In genomic region chr16:68492501-68493411, GRCh38 we compare ENCODE assay signal across 19 cellular contexts. TPM values are rescaled to one million over a fixed set of nuclear protein-coding genes. Genes with fewer than 3 reads are reported as not detected.
DNase-seq lines count a peak whose midpoint lies in the region; ATAC-seq and TF ChIP-seq lines count a peak whose summit lies in the region.
"Had no signal": no experiment of that assay in that cellular context is flagged by ENCODE, and none has a peak within 500 bp of the region (broad histone marks: within the 10 kb centered on the region; RNA-seq: fewer than 3 reads in every experiment).

No MANE protein-coding gene starts in this region.

- H3K4me3 ChIP-seq in Peyer's patch (peak overlapping the region in 2 of 4 donors; percentile 27 to 37), liver (ENCODE audit: low read depth in 1 of 3, low read length in 3 of 3) (no peak overlapping the region)
- H3K4me3 ChIP-seq: esophagus muscularis mucosa, GM23248, thoracic aorta had no signal

- 76% methylated on average over 6 of the region's 6 CpGs for WGBS in liver

- TF ChIP-seq CTCF in Peyer's patch (IDR thresholded peaks at IDR 0.05) (no peak), liver (IDR thresholded peaks at IDR 0.05; ENCODE audit: low read depth, low read length, missing input control) (no peak)

- H3K4me3 Mint-ChIP-seq in stimulated activated naive B cell treated with anti-CD40 and anti-IgM and Interleukin-4, amounts not matched to agents 10 μg/mL and 1 μg/mL and 100 μg/mL, for 72 hours, result no peak overlapping the region
- H3K4me3 Mint-ChIP-seq: activated CD4-positive, alpha-beta memory T cell treated with anti-CD3 and anti-CD28 coated beads, Interleukin-2, amount 10 ng/mL, durations not matched to agents 7 days and 5 days; activated naive CD8-positive, alpha-beta T cell; brain had no signal

- H3K27me3 ChIP-seq in Peyer's patch (no peaks in the 10 kb centered on the region), liver (ENCODE audit: control insufficient read depth in 4 of 4, insufficient read depth in 4 of 4, low read length in 3 of 4) (no peaks in the 10 kb centered on the region)

- peaks cover 0 to 3% of the 10 kb centered on the region in 2 donors for H3K36me3 Mint-ChIP-seq in stimulated activated naive B cell treated with anti-CD40 and anti-IgM and Interleukin-4, amounts not matched to agents 10 μg/mL and 1 μg/mL and 100 μg/mL, for 72 hours
- H3K36me3 Mint-ChIP-seq: activated naive CD8-positive, alpha-beta T cell; brain had no signal

- peaks cover 0 to 32% (median 6%) of the 10 kb centered on the region in 4 donors for H3K4me1 ChIP-seq in Peyer's patch
- peaks cover 0 to 17% (median 4%) of the 10 kb centered on the region in 4 donors for H3K4me1 ChIP-seq in liver (ENCODE audit: control insufficient read depth in 4 of 4, insufficient read depth in 4 of 4, low read length in 3 of 4)
- H3K4me1 ChIP-seq: esophagus muscularis mucosa had no signal

- H3K27me3 Mint-ChIP-seq in stimulated activated naive B cell treated with anti-CD40 and anti-IgM and Interleukin-4, amounts not matched to agents 10 μg/mL and 1 μg/mL and 100 μg/mL, for 72 hours, result peaks cover 0 to 4% of the 10 kb centered on the region in 2 donors
- H3K27me3 Mint-ChIP-seq: activated naive CD8-positive, alpha-beta T cell; brain had no signal

- ATAC-seq in stimulated activated naive B cell treated with anti-CD40 and anti-IgM and Interleukin-4, amounts not matched to agents 10 μg/mL and 1 μg/mL and 100 μg/mL, for 72 hours (replicated peaks), result no peak
- ATAC-seq in HG03097 (IDR thresholded peaks at IDR 0.05; ENCODE audit: low FRiP score, unreplicated experiment) (no peak), HG02884 (IDR thresholded peaks at IDR 0.05; ENCODE audit: unreplicated experiment) (no peak), HG03135 (IDR thresholded peaks at IDR 0.05; ENCODE audit: unreplicated experiment) (no peak)

- no peaks in the 10 kb centered on the region for H3K9me3 ChIP-seq in Peyer's patch
- no peaks in the 10 kb centered on the region for H3K9me3 ChIP-seq in liver (ENCODE audit: control insufficient read depth in 4 of 4, low read length in 3 of 4)
- H3K9me3 ChIP-seq: esophagus muscularis mucosa, thoracic aorta had no signal

- no peak for TF ChIP-seq RAD21 in liver (IDR thresholded peaks at IDR 0.05)

- H3K36me3 ChIP-seq in Peyer's patch, result no peaks in the 10 kb centered on the region
- H3K36me3 ChIP-seq in liver (ENCODE audit: control insufficient read depth in 4 of 4, insufficient read depth in 3 of 4, low read depth in 1 of 4, low read length in 3 of 4), result no peaks in the 10 kb centered on the region
- H3K36me3 ChIP-seq: esophagus muscularis mucosa, thoracic aorta had no signal

- H3K27ac ChIP-seq in Peyer's patch (peak overlapping the region in 3 of 4 donors; percentile 66 to 95 (median 89)), liver (ENCODE audit: low read depth in 1 of 2, low read length in 2 of 2) (no peak overlapping the region)
- H3K27ac ChIP-seq: 22Rv1, esophagus muscularis mucosa, GM23248, thoracic aorta had no signal

- H3K9me3 Mint-ChIP-seq in stimulated activated naive B cell treated with anti-CD40 and anti-IgM and Interleukin-4, amounts not matched to agents 10 μg/mL and 1 μg/mL and 100 μg/mL, for 72 hours, result peaks cover 2 to 3% of the 10 kb centered on the region in 2 donors
- H3K9me3 Mint-ChIP-seq: activated CD4-positive, alpha-beta memory T cell treated with anti-CD3 and anti-CD28 coated beads, Interleukin-2, amount 10 ng/mL, durations not matched to agents 7 days and 5 days had no signal

- no peak overlapping the region for H3K9ac ChIP-seq in liver (ENCODE audit: low read depth in 1 of 2, low read length in 2 of 2)
- H3K9ac ChIP-seq: GM23248 had no signal

- peak; percentile 68 for DNase-seq in NCI-H1436 (lab: John Stamatoyannopoulos, UW)
- DNase-seq in NCI-H1436 treated with DMSO at 0.1 percent for 48 hours (lab: John Stamatoyannopoulos, UW), result no peak
- DNase-seq in Peyer's patch, result peak in 2 of 3 donors; percentile 90 to 92
- DNase-seq in stimulated activated naive B cell treated with anti-CD40 and anti-IgM and Interleukin-4, amounts not matched to agents 10 μg/mL and 1 μg/mL and 100 μg/mL, for 72 hours, result no peak
- DNase-seq: activated CD4-positive, alpha-beta memory T cell treated with anti-CD3 and anti-CD28 coated beads, Interleukin-2, amount 10 ng/mL, durations not matched to agents 7 days and 5 days; activated T-cell treated with anti-CD3 and anti-CD28 coated beads, Interleukin-2, amount 50 U/mL, for 48 hours; DMS153; GM23248; head of caudate nucleus had no signal

- TF ChIP-seq POLR2A in Peyer's patch (IDR thresholded peaks at IDR 0.05), result peak; percentile 29 to 59

- H3K27ac Mint-ChIP-seq in stimulated activated naive B cell treated with anti-CD40 and anti-IgM and Interleukin-4, amounts not matched to agents 10 μg/mL and 1 μg/mL and 100 μg/mL, for 72 hours, result peak overlapping the region; percentile 65
- H3K27ac Mint-ChIP-seq: activated CD4-positive, alpha-beta memory T cell treated with anti-CD3 and anti-CD28 coated beads, Interleukin-2, amount 10 ng/mL, durations not matched to agents 7 days and 5 days; activated naive CD8-positive, alpha-beta T cell; brain had no signal

- H3K4me1 Mint-ChIP-seq in stimulated activated naive B cell treated with anti-CD40 and anti-IgM and Interleukin-4, amounts not matched to agents 10 μg/mL and 1 μg/mL and 100 μg/mL, for 72 hours, result peaks cover 17 to 28% of the 10 kb centered on the region in 2 donors
- H3K4me1 Mint-ChIP-seq: activated CD4-positive, alpha-beta memory T cell treated with anti-CD3 and anti-CD28 coated beads, Interleukin-2, amount 10 ng/mL, durations not matched to agents 7 days and 5 days had no signal

TF ChIP-seq in liver, 16 proteins besides CTCF, POLR2A, EP300 and RAD21:
- TF ChIP-seq, protein P1, sequence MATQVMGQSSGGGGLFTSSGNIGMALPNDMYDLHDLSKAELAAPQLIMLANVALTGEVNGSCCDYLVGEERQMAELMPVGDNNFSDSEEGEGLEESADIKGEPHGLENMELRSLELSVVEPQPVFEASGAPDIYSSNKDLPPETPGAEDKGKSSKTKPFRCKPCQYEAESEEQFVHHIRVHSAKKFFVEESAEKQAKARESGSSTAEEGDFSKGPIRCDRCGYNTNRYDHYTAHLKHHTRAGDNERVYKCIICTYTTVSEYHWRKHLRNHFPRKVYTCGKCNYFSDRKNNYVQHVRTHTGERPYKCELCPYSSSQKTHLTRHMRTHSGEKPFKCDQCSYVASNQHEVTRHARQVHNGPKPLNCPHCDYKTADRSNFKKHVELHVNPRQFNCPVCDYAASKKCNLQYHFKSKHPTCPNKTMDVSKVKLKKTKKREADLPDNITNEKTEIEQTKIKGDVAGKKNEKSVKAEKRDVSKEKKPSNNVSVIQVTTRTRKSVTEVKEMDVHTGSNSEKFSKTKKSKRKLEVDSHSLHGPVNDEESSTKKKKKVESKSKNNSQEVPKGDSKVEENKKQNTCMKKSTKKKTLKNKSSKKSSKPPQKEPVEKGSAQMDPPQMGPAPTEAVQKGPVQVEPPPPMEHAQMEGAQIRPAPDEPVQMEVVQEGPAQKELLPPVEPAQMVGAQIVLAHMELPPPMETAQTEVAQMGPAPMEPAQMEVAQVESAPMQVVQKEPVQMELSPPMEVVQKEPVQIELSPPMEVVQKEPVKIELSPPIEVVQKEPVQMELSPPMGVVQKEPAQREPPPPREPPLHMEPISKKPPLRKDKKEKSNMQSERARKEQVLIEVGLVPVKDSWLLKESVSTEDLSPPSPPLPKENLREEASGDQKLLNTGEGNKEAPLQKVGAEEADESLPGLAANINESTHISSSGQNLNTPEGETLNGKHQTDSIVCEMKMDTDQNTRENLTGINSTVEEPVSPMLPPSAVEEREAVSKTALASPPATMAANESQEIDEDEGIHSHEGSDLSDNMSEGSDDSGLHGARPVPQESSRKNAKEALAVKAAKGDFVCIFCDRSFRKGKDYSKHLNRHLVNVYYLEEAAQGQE (IDR thresholded peaks at IDR 0.05), result no peak
- TF ChIP-seq, protein P2, sequence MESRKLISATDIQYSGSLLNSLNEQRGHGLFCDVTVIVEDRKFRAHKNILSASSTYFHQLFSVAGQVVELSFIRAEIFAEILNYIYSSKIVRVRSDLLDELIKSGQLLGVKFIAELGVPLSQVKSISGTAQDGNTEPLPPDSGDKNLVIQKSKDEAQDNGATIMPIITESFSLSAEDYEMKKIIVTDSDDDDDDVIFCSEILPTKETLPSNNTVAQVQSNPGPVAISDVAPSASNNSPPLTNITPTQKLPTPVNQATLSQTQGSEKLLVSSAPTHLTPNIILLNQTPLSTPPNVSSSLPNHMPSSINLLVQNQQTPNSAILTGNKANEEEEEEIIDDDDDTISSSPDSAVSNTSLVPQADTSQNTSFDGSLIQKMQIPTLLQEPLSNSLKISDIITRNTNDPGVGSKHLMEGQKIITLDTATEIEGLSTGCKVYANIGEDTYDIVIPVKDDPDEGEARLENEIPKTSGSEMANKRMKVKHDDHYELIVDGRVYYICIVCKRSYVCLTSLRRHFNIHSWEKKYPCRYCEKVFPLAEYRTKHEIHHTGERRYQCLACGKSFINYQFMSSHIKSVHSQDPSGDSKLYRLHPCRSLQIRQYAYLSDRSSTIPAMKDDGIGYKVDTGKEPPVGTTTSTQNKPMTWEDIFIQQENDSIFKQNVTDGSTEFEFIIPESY (IDR thresholded peaks at IDR 0.05), result no peak
- TF ChIP-seq NR2F2 (IDR thresholded peaks at IDR 0.05), result peak; percentile 62
- peak; percentile 39 for TF ChIP-seq HNF4G (IDR thresholded peaks at IDR 0.05)
- peak; percentile 11 to 17 for TF ChIP-seq RXRA (IDR thresholded peaks at IDR 0.05)
- peak; percentile 62 to 70 for TF ChIP-seq HNF4A (conservative IDR thresholded peaks at IDR 0.05)
- TF ChIP-seq FOXA2 (IDR thresholded peaks at IDR 0.05), result no peak

RNA-seq across cellular contexts. Expression of gene SMPD3, which starts 44.4 kb away (rescaled TPM):
- 100 to 1,000 TPM in 3 of 4 donors, 10 to 100 TPM in 1; 19.0 to 353 (median 206) TPM for total RNA-seq in Peyer's patch
- 10 to 100 TPM in 1 of 2 donors, under 1 TPM in 1; 0.33 to 10.6 TPM for total RNA-seq in liver
- 1 to 10 TPM in 1 of 2 donors, under 1 TPM in 1; 0.92 to 4.6 TPM for polyA plus RNA-seq in liver
- total RNA-seq: osteocyte had no signal

RNA-seq across cellular contexts. Expression of gene ZFP90, which starts 46.3 kb away (rescaled TPM):
- total RNA-seq in Peyer's patch (10 to 100 TPM in 2 of 4 donors, 1 to 10 TPM in 2; 5.4 to 30.5 (median 10.6) TPM), liver (10 to 100 TPM in 1 of 2 donors, 1 to 10 TPM in 1; 7.3 to 18.9 TPM)
- polyA plus RNA-seq in liver, result 1 to 10 TPM; 2.1 to 3.8 TPM

Comparison
In these comparisons a context has a peak if more than half of its experiments do, and no peak if none do; other contexts are left out.
1. DNase-seq: peak in NCI-H1436 (single experiment) and Peyer's patch (2 of 3); none in NCI-H1436 treated with DMSO at 0.1 percent for 48 hours (single experiment) and stimulated activated naive B cell treated with anti-CD40 and anti-IgM and Interleukin-4, amounts not matched to agents 10 μg/mL and 1 μg/mL and 100 μg/mL, for 72 hours (single experiment).
2. H3K27ac ChIP-seq: peak in Peyer's patch (3 of 4); none in liver (0 of 2).